Comparison of ENCODE assay signal across 10 cellular contexts in genomic region chr18:50285631-50286321, GRCh38. TPM values are rescaled to one million over a fixed set of nuclear protein-coding genes. Genes with fewer than 3 reads are reported as not detected.
DNase-seq lines count a peak whose midpoint lies in the region; ATAC-seq, FAIRE-seq and TF ChIP-seq lines count a peak whose summit lies in the region.
"Had no signal": no experiment of that assay in that cellular context is flagged by ENCODE, and none has a peak within 500 bp of the region (broad histone marks: within the 10 kb centered on the region; RNA-seq: fewer than 3 reads in every experiment).

No MANE protein-coding gene starts in this region.

- 99% methylated on average over 10 of the region's 24 CpGs for WGBS in A549 (ENCODE audit: missing lambda C conversion rate)

- CTCF ChIA-PET in A549 (lab: Yijun Ruan, JAX), result no interaction called here
- CTCF ChIA-PET in activated CD8-positive, alpha-beta T cell treated with anti-CD3 and anti-CD28 coated beads for 36 hours (lab: Charles Lee), result no interaction called here

- H3K4me3 Mint-ChIP-seq in activated CD8-positive, alpha-beta T cell treated with anti-CD3 and anti-CD28 coated beads for 36 hours, result peak overlapping the region; percentile 96

- no peak for TF ChIP-seq EP300 in A549 (IDR thresholded peaks at IDR 0.05)

- H3K4me3 ChIP-seq in A549 (no peak overlapping the region; the same call in 2 of the 3 replicates), kidney (ENCODE audit: low read length in 2 of 2) (no peak overlapping the region), colonic mucosa (no peak overlapping the region)

- H3K4me1 Mint-ChIP-seq in activated CD8-positive, alpha-beta T cell treated with anti-CD3 and anti-CD28 coated beads for 36 hours (ENCODE audit: low read depth), result peaks cover 39% of the 10 kb centered on the region

- peak overlapping the region; percentile 90 for H3K4me2 ChIP-seq in A549

- no peak for TF ChIP-seq RAD21 in A549 (conservative IDR thresholded peaks at IDR 0.05 in 1 of 2, IDR thresholded peaks at IDR 0.05 in 1 of 2)

- intact Hi-C loops in activated CD8-positive, alpha-beta T cell treated with anti-CD3 and anti-CD28 coated beads for 36 hours (cut with micrococcal nuclease), result no loop called here
- intact Hi-C loops in kidney (cut with DNase I) (no loop called here), colonic mucosa (cut with DNase I) (no loop called here)

- no peak overlapping the region; a peak in 1 of 6 replicates for H3K27ac ChIP-seq in A549
- no peak overlapping the region for H3K27ac ChIP-seq in kidney (ENCODE audit: low read depth in 2 of 2, low read length in 2 of 2)
- H3K27ac ChIP-seq in colonic mucosa, result no peak overlapping the region
- H3K27ac ChIP-seq: pancreas had no signal

- no peaks in the 10 kb centered on the region for H3K27me3 Mint-ChIP-seq in activated CD8-positive, alpha-beta T cell treated with anti-CD3 and anti-CD28 coated beads for 36 hours

- no peak; the same call in 1 of the 2 replicates for TF ChIP-seq POLR2A in A549 (IDR thresholded peaks at IDR 0.05; ENCODE audit: low read length)
- no peak for TF ChIP-seq POLR2A in GM12892 (IDR thresholded peaks at IDR 0.05; ENCODE audit: low read depth, low read length)

- H3K36me3 ChIP-seq in kidney (ENCODE audit: control insufficient read depth in 1 of 2, insufficient read depth in 2 of 2, low read length in 2 of 2) (peaks cover 10 to 13% of the 10 kb centered on the region in 2 donors), colonic mucosa (no peaks in the 10 kb centered on the region)

- no peaks in the 10 kb centered on the region for H3K27me3 ChIP-seq in colonic mucosa
- H3K27me3 ChIP-seq: pancreas had no signal

- H3K9me3 ChIP-seq in A549 (no peaks in the 10 kb centered on the region), kidney (ENCODE audit: control insufficient read depth in 1 of 2, low read length in 2 of 2) (no peaks in the 10 kb centered on the region), colonic mucosa (no peaks in the 10 kb centered on the region)
- H3K9me3 ChIP-seq: pancreas had no signal

- H3K36me3 Mint-ChIP-seq in activated CD8-positive, alpha-beta T cell treated with anti-CD3 and anti-CD28 coated beads for 36 hours (ENCODE audit: low read depth), result peaks cover 50% of the 10 kb centered on the region

- H3K9ac ChIP-seq in kidney (ENCODE audit: low read length in 2 of 2) (no peak overlapping the region), colonic mucosa (ENCODE audit: low read depth in 2 of 2, low read length in 2 of 2) (no peak overlapping the region)

- H3K9me3 Mint-ChIP-seq in activated CD8-positive, alpha-beta T cell treated with anti-CD3 and anti-CD28 coated beads for 36 hours, result no peaks in the 10 kb centered on the region

- ATAC-seq in A549 (no peak), HG02970 (IDR thresholded peaks at IDR 0.05; ENCODE audit: low FRiP score, unreplicated experiment) (no peak)
- no peak for ATAC-seq in activated CD8-positive, alpha-beta T cell treated with anti-CD3 and anti-CD28 coated beads for 36 hours
- ATAC-seq: pancreas had no signal

- POLR2A ChIA-PET in A549 (lab: Yijun Ruan, JAX), result no interaction called here
- POLR2A ChIA-PET in activated CD8-positive, alpha-beta T cell treated with anti-CD3 and anti-CD28 coated beads for 36 hours (lab: Charles Lee), result no interaction called here

- H3K4me1 ChIP-seq in A549, result peaks cover 11% of the 10 kb centered on the region
- H3K4me1 ChIP-seq in kidney (ENCODE audit: control insufficient read depth in 1 of 2, insufficient read depth in 1 of 2, low read depth in 1 of 2, low read length in 2 of 2), result peaks cover 5 to 8% of the 10 kb centered on the region in 2 donors
- peaks cover 3% of the 10 kb centered on the region for H3K4me1 ChIP-seq in colonic mucosa

- no peak for TF ChIP-seq CTCF in A549 (IDR thresholded peaks at IDR 0.05)
- no peak for TF ChIP-seq CTCF in activated CD8-positive, alpha-beta T cell treated with anti-CD3 and anti-CD28 coated beads for 36 hours (IDR thresholded peaks at IDR 0.05)
- TF ChIP-seq CTCF in kidney (IDR thresholded peaks at IDR 0.05; ENCODE audit: borderline replicate concordance, extremely low read depth, insufficient read depth), result no peak
- no peak for TF ChIP-seq CTCF in colonic mucosa (IDR thresholded peaks at IDR 0.05)

- FAIRE-seq in A549 (lab: Jason Lieb, UNC) (no peak), GM12892 (lab: Jason Lieb, UNC) (peak; percentile 38), kidney (lab: Jason Lieb, UNC) (no peak)
- FAIRE-seq: pancreas had no signal

- DNase-seq in A549 (ENCODE audit: low read depth in 1 of 2, low spot score in 1 of 2), result no peak
- no peak for DNase-seq in GM12892 (ENCODE audit: insufficient read length)
- DNase-seq in activated CD8-positive, alpha-beta T cell treated with anti-CD3 and anti-CD28 coated beads for 36 hours, result no peak
- DNase-seq in kidney, result peak; percentile 73
- DNase-seq in colonic mucosa, result no peak
- no peak for DNase-seq in NCI-H82 (lab: John Stamatoyannopoulos, UW)
- DNase-seq in 8988T, result no peak
- DNase-seq: NCI-H2029 had no signal

- H3K27ac Mint-ChIP-seq in activated CD8-positive, alpha-beta T cell treated with anti-CD3 and anti-CD28 coated beads for 36 hours, result peak overlapping the region; percentile 95

TF ChIP-seq in A549, 52 proteins besides CTCF, POLR2A, EP300 and RAD21:
- no peak for TF ChIP-seq EHMT2 (IDR thresholded peaks at IDR 0.05; ENCODE audit: low read depth)

RNA-seq across cellular contexts. Expression of gene CXXC1, which starts 1.7 kb away (rescaled TPM):
- polyA plus RNA-seq in A549 (2011; rRNA removed) (19.1 and 21.2 TPM in 2 replicates), A549 (2017; fragmentation: RNase III; extraction: RNeasy Plus Mini Kit Qiagen cat#74134 plus additional on column Dnase treatment) (51.2 to 57.4 TPM (median 54.3 TPM) in 3 replicates), kidney (ENCODE audit: insufficient read depth, low read depth, low replicate concordance) (39.0 TPM)
- 72.5 and 73.3 TPM in 2 replicates for polyA plus RNA-seq in A549 (2012; cell fraction: cytosol; rRNA removed)
- 287 and 335 TPM in 2 replicates for polyA plus RNA-seq in A549 (2012; cell fraction: nucleus; rRNA removed)
- polyA minus RNA-seq in A549 (2011; rRNA and poly(A)+ RNA removed), result 18.0 and 19.1 TPM in 2 replicates
- polyA plus RNA-seq in GM12892 (2012; ENCODE audit: missing spikeins), result 108 TPM
- 10 to 100 TPM; 87.0 to 88.0 TPM for total RNA-seq in activated CD8-positive, alpha-beta T cell treated with anti-CD3 and anti-CD28 coated beads for 36 hours
- total RNA-seq in kidney (88.7 TPM), colonic mucosa (100 to 1,000 TPM in 1 of 2 donors, 10 to 100 TPM in 1; 46.1 to 102 TPM)

RNA-seq across cellular contexts. Expression of gene MBD1, which starts 4.5 kb away (rescaled TPM):
- 27.9 and 28.6 TPM in 2 replicates for polyA plus RNA-seq in A549 (2011; rRNA removed)
- 33.3 and 35.1 TPM in 2 replicates for polyA plus RNA-seq in A549 (2012; cell fraction: cytosol; rRNA removed)
- 99.0 and 119 TPM in 2 replicates for polyA plus RNA-seq in A549 (2012; cell fraction: nucleus; rRNA removed)
- 26.7 to 28.6 TPM (median 28.0 TPM) in 3 replicates for polyA plus RNA-seq in A549 (2017; fragmentation: RNase III; extraction: RNeasy Plus Mini Kit Qiagen cat#74134 plus additional on column Dnase treatment)
- polyA minus RNA-seq in A549 (2011; rRNA and poly(A)+ RNA removed), result 28.9 and 34.9 TPM in 2 replicates
- 47.7 TPM for polyA plus RNA-seq in GM12892 (2012; ENCODE audit: missing spikeins)
- 10 to 100 TPM; 67.4 to 69.0 TPM for total RNA-seq in activated CD8-positive, alpha-beta T cell treated with anti-CD3 and anti-CD28 coated beads for 36 hours
- 79.3 TPM for total RNA-seq in kidney
- 24.7 TPM for polyA plus RNA-seq in kidney (ENCODE audit: insufficient read depth, low read depth, low replicate concordance)
- 10 to 100 TPM; 54.2 to 92.3 TPM for total RNA-seq in colonic mucosa

RNA-seq across cellular contexts. Expression of gene CFAP53, which starts 19.5 kb away (rescaled TPM):
- polyA plus RNA-seq in A549 (2011; rRNA removed) (0.38 and 0.66 TPM in 2 replicates), A549 (2017; fragmentation: RNase III; extraction: RNeasy Plus Mini Kit Qiagen cat#74134 plus additional on column Dnase treatment) (0.45 to 0.55 TPM (median 0.54 TPM) in 3 replicates), kidney (ENCODE audit: insufficient read depth, low read depth, low replicate concordance) (3.9 TPM)
- 0.18 and 0.21 TPM in 2 replicates for polyA plus RNA-seq in A549 (2012; cell fraction: cytosol; rRNA removed)
- 0.05 and 0.06 TPM in 2 replicates for polyA plus RNA-seq in A549 (2012; cell fraction: nucleus; rRNA removed)
- 0.12 and 0.19 TPM in 2 replicates for polyA minus RNA-seq in A549 (2011; rRNA and poly(A)+ RNA removed)
- 0.23 TPM for polyA plus RNA-seq in GM12892 (2012; ENCODE audit: missing spikeins)
- total RNA-seq in activated CD8-positive, alpha-beta T cell treated with anti-CD3 and anti-CD28 coated beads for 36 hours, result under 1 TPM; 0.27 to 0.76 TPM
- total RNA-seq in kidney (1.3 TPM), colonic mucosa (under 1 TPM; 0.16 to 0.44 TPM)
